Comparison of ENCODE assay signal across 6 cellular contexts in the genomic region with DNA sequence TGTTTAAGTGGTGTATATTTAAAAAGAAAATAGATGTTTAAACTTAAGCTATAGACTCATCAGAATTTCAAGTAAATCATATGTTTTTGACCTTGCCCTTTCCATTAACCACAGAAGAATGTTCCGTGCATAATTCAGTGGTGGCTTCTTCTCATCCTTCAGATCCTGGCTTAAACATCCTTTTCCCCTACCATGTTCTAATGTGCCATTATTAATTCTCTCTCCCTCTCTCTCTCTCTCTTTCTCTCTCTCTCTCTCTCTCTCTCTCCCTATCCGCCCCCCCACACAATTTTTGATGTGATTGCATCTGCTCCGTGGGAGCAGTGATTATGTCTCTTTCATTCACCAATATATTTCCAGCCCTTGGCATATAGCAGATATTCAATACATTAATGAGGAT.
"Had no signal": no experiment of that assay in that cellular context is flagged by ENCODE, and none has a peak within 500 bp of the region (broad histone marks: within the 10 kb centered on the region; RNA-seq: fewer than 3 reads in every experiment).

No MANE protein-coding gene starts in this region.

- H3K9ac ChIP-seq: GM23248 had no signal

- H3K27ac ChIP-seq: GM23248 had no signal

- H3K9me3 ChIP-seq: HAP-1 had no signal

- H3K36me3 ChIP-seq: HAP-1 had no signal

- H2AFZ ChIP-seq: GM23248 had no signal

- DNase-seq: GM23248, GOT3, H7, IMR-90 had no signal

- H3K4me3 ChIP-seq: GM23248, HAP-1, K562 had no signal
